ENCODE assay signal across 8 cellular contexts in genomic region chr20:33810885-33811762, GRCh38. TPM values are rescaled to one million over a fixed set of nuclear protein-coding genes. Genes with fewer than 3 reads are reported as not detected.
DNase-seq lines count a peak whose midpoint lies in the region; ATAC-seq and TF ChIP-seq lines count a peak whose summit lies in the region.

Gene CHMP4B, plus strand, starts transcription at chr20:33811348. Its CDS starts 121 bp downstream, at chr20:33811469.

- peak within 1 kb of the TSS; percentile 96 for H3K4me3 ChIP-seq in AG04449 (ENCODE audit: low read depth, low read length)
- peak within 1 kb of the TSS; percentile 56 to 96 for H3K4me3 ChIP-seq in cardiac fibroblast (replicated peaks in 1 of 2; ENCODE audit: low read depth in 2 of 2, low read length in 2 of 2)

- no peaks in the 10 kb centered on the region for H3K36me3 Mint-ChIP-seq in WTC11

- TF ChIP-seq CTCF in AG04449 (IDR thresholded peaks at IDR 0.05; ENCODE audit: insufficient read depth, low read length, missing control alignments) (no peak), WTC11 (IDR thresholded peaks at IDR 0.05) (no peak), cardiac fibroblast (IDR thresholded peaks at IDR 0.05; ENCODE audit: low read depth, low read length) (no peak)

- ATAC-seq in GM18907 (IDR thresholded peaks at IDR 0.05; ENCODE audit: unreplicated experiment) (peak; percentile 95), HG03159 (IDR thresholded peaks at IDR 0.05; ENCODE audit: unreplicated experiment) (peak; percentile 94), WTC11 (peak; percentile 94)

- CTCF ChIA-PET in AG04449 (lab: Yijun Ruan, JAX) (interaction anchor here (0.7 to 1.4 kb wide), 4 partner anchors 13 to 22 kb away, joined by 3 to 5 read pairs (median 4); no protein-coding TSS in a partner anchor), WTC11 (lab: Charles Lee) (interaction anchor here (1.0 to 3.6 kb wide), 4 partner anchors 19 to 122 kb away, joined by 3 to 22 read pairs (median 10); no protein-coding TSS in a partner anchor)

- peaks cover 15% of the 10 kb centered on the region for H3K4me1 Mint-ChIP-seq in WTC11

- no peaks in the 10 kb centered on the region for H3K27me3 Mint-ChIP-seq in WTC11 (ENCODE audit: low read depth)

- DNase-seq in AG04449 (ENCODE audit: low read depth, low spot score) (peak; percentile 82), NCI-H2227 treated with DMSO at 0.1 percent for 48 hours (lab: John Stamatoyannopoulos, UW) (peak; percentile 99), WTC11 (ENCODE audit: low spot score) (peak; percentile 99), cardiac fibroblast (ENCODE audit: low read depth in 2 of 2) (peak; percentile 98 to 99), iPS-NIHi7 (ENCODE audit: extremely low spot score) (peak; percentile 99), smooth muscle cell of the brain vasculature (ENCODE audit: low read depth, low spot score) (peak; percentile 99)

- H3K4me3 Mint-ChIP-seq in WTC11: peak within 1 kb of the TSS; percentile 92

- H3K27ac Mint-ChIP-seq in WTC11: peak within 1 kb of the TSS; percentile 89

- H3K9me3 Mint-ChIP-seq in WTC11: no peaks in the 10 kb centered on the region

- POLR2A ChIA-PET in AG04449 (lab: Yijun Ruan, JAX) (interaction anchor here (0.7 to 1.2 kb wide), 4 partner anchors 8 to 405 kb away, joined by 3 to 7 read pairs (median 4); partner anchors contain the start of gene EIF2S2), WTC11 (lab: Charles Lee) (interaction anchor here (0.7 to 1.6 kb wide), 5 partner anchors 15 to 301 kb away, joined by 3 to 5 read pairs (median 3); partner anchors contain the start of genes EIF2S2 and RALY)

TF ChIP-seq in WTC11, 78 proteins besides CTCF, POLR2A, EP300 and RAD21 (continues in another document):
- peak; percentile 86 for TF ChIP-seq SP1 (CRISPR knock-in tag; conservative IDR thresholded peaks at IDR 0.05)
- no peak for TF ChIP-seq ZNF281 (CRISPR knock-in tag; IDR thresholded peaks at IDR 0.05)
- peak; percentile 10; the same call in 1 of the 2 replicates for TF ChIP-seq TEAD1 (CRISPR knock-in tag; IDR thresholded peaks at IDR 0.05)
- peak; percentile 49; the same call in 1 of the 2 replicates for TF ChIP-seq ETV6 (CRISPR knock-in tag; IDR thresholded peaks at IDR 0.05)
- no peak for TF ChIP-seq FOXJ3 (CRISPR knock-in tag; IDR thresholded peaks at IDR 0.05; ENCODE audit: borderline replicate concordance)
- TF ChIP-seq E2F1 (CRISPR knock-in tag; IDR thresholded peaks at IDR 0.05): no peak
- TF ChIP-seq CREM (CRISPR knock-in tag; IDR thresholded peaks at IDR 0.05): peak; percentile 95
- TF ChIP-seq CREB1 (CRISPR knock-in tag; IDR thresholded peaks at IDR 0.05): 0 out of 2 replicates have a peak, but pooled peaks have one; percentile 49
- TF ChIP-seq NR2C2 (CRISPR knock-in tag; IDR thresholded peaks at IDR 0.05): peak; percentile 100
- TF ChIP-seq ZNF121 (CRISPR knock-in tag; IDR thresholded peaks at IDR 0.05): 0 out of 2 replicates have a peak, but pooled peaks have one; percentile 9
- no peak for TF ChIP-seq RELA (CRISPR knock-in tag; IDR thresholded peaks at IDR 0.05; ENCODE audit: borderline replicate concordance)
- peak; percentile 87 for TF ChIP-seq GABPB1 (CRISPR knock-in tag; IDR thresholded peaks at IDR 0.05)
- 0 out of 2 replicates have a peak, but pooled peaks have one; percentile 72 for TF ChIP-seq HMGXB4 (CRISPR knock-in tag; IDR thresholded peaks at IDR 0.05)
- TF ChIP-seq TCF7 (CRISPR knock-in tag; IDR thresholded peaks at IDR 0.05; ENCODE audit: low read depth): 0 out of 2 replicates have a peak, but pooled peaks have one; percentile 64
- TF ChIP-seq FOXK1 (CRISPR knock-in tag; IDR thresholded peaks at IDR 0.05): peak; percentile 85
- TF ChIP-seq ARID4B (CRISPR knock-in tag; IDR thresholded peaks at IDR 0.05; ENCODE audit: borderline replicate concordance): peak; percentile 63; the same call in 1 of the 2 replicates
- TF ChIP-seq ZSCAN18 (CRISPR knock-in tag; IDR thresholded peaks at IDR 0.05): 0 out of 2 replicates have a peak, but pooled peaks have one; percentile 22
- TF ChIP-seq NFYB (CRISPR knock-in tag; conservative IDR thresholded peaks at IDR 0.05; ENCODE audit: low read depth): no peak
- TF ChIP-seq ATF1 (CRISPR knock-in tag; IDR thresholded peaks at IDR 0.05): no peak

RNA-seq across cellular contexts. Expression of gene CHMP4B, which starts in this region (rescaled TPM):
- total RNA-seq in WTC11 (2021): 65.4 to 72.5 TPM (median 66.1 TPM) in 3 replicates

Comparison
In these comparisons a context has a peak if more than half of its experiments do, and no peak if none do; other contexts are left out.
1. Peak in every context shown above with its lines: DNase-seq, ATAC-seq and H3K4me3 ChIP-seq.